Comparison of ENCODE assay signal across 8 cellular contexts in the genomic region with DNA sequence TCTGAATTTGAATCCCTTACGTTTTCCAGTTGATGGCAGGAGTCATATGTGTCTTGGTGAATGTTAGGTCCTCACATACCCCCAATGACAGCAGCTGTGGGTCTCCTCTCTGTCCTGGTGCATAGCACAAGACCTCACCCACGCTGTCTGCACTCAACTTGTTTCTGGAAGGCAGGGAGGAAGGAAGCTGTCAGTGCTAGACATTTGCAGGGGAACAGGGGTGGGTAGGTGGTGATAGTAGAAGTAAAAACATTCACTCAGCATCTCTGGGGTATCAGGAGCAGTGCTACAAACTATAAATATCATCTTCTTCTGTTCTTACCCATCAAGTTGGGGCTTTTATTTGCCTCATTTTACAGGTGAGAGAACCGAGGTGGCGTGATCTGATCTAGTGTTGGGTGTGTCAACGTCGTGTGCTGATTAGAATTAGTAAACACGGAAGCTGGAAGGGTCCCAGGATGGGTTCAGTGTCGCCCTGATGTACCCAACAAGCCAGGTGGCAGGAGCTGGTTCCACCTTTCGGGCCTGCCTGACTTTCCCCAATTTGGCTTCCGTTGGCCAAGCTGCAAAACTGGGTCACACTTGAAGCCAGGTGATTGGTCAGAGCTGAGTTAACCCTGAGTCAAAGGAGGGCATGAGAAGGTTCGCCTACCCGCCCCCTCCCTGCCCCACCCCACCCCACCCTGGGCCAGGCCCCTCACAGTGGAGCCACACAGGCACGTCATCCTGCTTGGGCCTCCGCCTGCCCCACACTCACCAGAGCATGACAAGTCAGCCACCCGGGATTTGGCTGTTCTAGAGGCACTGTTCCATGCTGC. TPM values are rescaled to one million over a fixed set of nuclear protein-coding genes. Genes with fewer than 3 reads are reported as not detected.
A peak's percentile ranks its signal among the peaks of the same experiment; 100 is the strongest.
DNase-seq lines count a peak whose midpoint lies in the region; ATAC-seq, FAIRE-seq and TF ChIP-seq lines count a peak whose summit lies in the region.

No MANE protein-coding gene starts in this region.

- H2BK5ac ChIP-seq in mesenchymal stem cell (ENCODE audit: low read depth, low read length, poor library complexity, severe bottlenecking): no peak overlapping the region

- no peak overlapping the region for H3K23ac ChIP-seq in mesenchymal stem cell (ENCODE audit: low read length in 2 of 2)

- peak overlapping the region in 1 of 2 experiments; percentile 23 for H2BK12ac ChIP-seq in mesenchymal stem cell (ENCODE audit: low read length in 2 of 2)

- H3K14ac ChIP-seq in mesenchymal stem cell (ENCODE audit: low read length in 2 of 2): no peak overlapping the region

- no peak overlapping the region for H3K4me3 ChIP-seq in mesenchymal stem cell (ENCODE audit: insufficient read depth in 1 of 2, low read depth in 1 of 2, low read length in 2 of 2)

- DNase-seq in ELR (ENCODE audit: low read depth) (peak; percentile 54), RCC 7860 (ENCODE audit: low spot score) (peak; percentile 87), mesenchymal stem cell (no peak), Ammon's horn (ENCODE audit: low spot score) (no peak), NCI-H128 (lab: John Stamatoyannopoulos, UW; ENCODE audit: unreplicated experiment) (no peak), D721Med (ENCODE audit: insufficient read length, low spot score) (no peak), NCI-H748 (lab: John Stamatoyannopoulos, UW; ENCODE audit: unreplicated experiment) (no peak)

- FAIRE-seq in RCC 7860 (lab: Jason Lieb, UNC) (peak; percentile 36), D721Med (lab: Jason Lieb, UNC) (no peak)

- H3K4me1 ChIP-seq in mesenchymal stem cell (ENCODE audit: control insufficient read depth, insufficient read depth, low read depth, low read length): peaks cover 46% of the 10 kb centered on the region

- H3K4me2 ChIP-seq in mesenchymal stem cell (ENCODE audit: low read length, poor library complexity, severe bottlenecking): no peak overlapping the region

- ATAC-seq in GM21737 (IDR thresholded peaks at IDR 0.05; ENCODE audit: unreplicated experiment): peak; percentile 61

- no peak overlapping the region for H2BK15ac ChIP-seq in mesenchymal stem cell (ENCODE audit: low read depth, poor library complexity, severe bottlenecking)

- H4K91ac ChIP-seq in mesenchymal stem cell (ENCODE audit: low read length): no peak overlapping the region

- no peak overlapping the region for H3K4ac ChIP-seq in mesenchymal stem cell (ENCODE audit: low read depth in 1 of 2, low read length in 2 of 2)

- no peaks in the 10 kb centered on the region for H3K27me3 ChIP-seq in mesenchymal stem cell (ENCODE audit: control insufficient read depth in 1 of 2, insufficient read depth in 1 of 2, low read length in 2 of 2)

- H2BK120ac ChIP-seq in mesenchymal stem cell (ENCODE audit: low read depth, low read length): no peak overlapping the region

- H2AK5ac ChIP-seq in mesenchymal stem cell (ENCODE audit: low read length, severe bottlenecking): peak overlapping the region; percentile 89

- peaks cover 12 to 24% of the 10 kb centered on the region in 2 experiments for H3K36me3 ChIP-seq in mesenchymal stem cell (ENCODE audit: control insufficient read depth in 1 of 2, insufficient read depth in 2 of 2, low read depth in 1 of 2, low read length in 2 of 2)

- H3K79me1 ChIP-seq in mesenchymal stem cell (replicated peaks; ENCODE audit: low read length, poor library complexity, severe bottlenecking): peaks cover 23% of the 10 kb centered on the region

- no peak overlapping the region for H2AFZ ChIP-seq in mesenchymal stem cell (ENCODE audit: low read depth, low read length)

- H3K27ac ChIP-seq in mesenchymal stem cell (ENCODE audit: low read length, poor library complexity, severe bottlenecking): no peak overlapping the region

- H4K8ac ChIP-seq in mesenchymal stem cell (ENCODE audit: low read length): no peak overlapping the region

- H3K9ac ChIP-seq in mesenchymal stem cell (ENCODE audit: low read length): no peak overlapping the region

- no peaks in the 10 kb centered on the region for H3K9me3 ChIP-seq in mesenchymal stem cell (ENCODE audit: control insufficient read depth, low read length)

- no peak for TF ChIP-seq CTCF in D721Med (IDR thresholded peaks at IDR 0.05; ENCODE audit: insufficient read depth, missing control alignments)

- 85% methylated on average over 12 of the region's 15 CpGs for WGBS in mesenchymal stem cell

- no peak overlapping the region for H3K18ac ChIP-seq in mesenchymal stem cell (ENCODE audit: low read depth in 1 of 2, low read length in 2 of 2)

RNA-seq across cellular contexts. Expression of a gene that starts 15.8 kb away (rescaled TPM):
- polyA plus RNA-seq in mesenchymal stem cell (2013, experiment 1 of 2): 143 TPM
- polyA plus RNA-seq in mesenchymal stem cell (2013, experiment 2 of 2): 140 TPM

Comparison
In these comparisons a context has a peak if more than half of its experiments do, and no peak if none do; other contexts are left out.
1. DNase-seq: peak in ELR (single experiment) and RCC 7860 (single experiment); none in mesenchymal stem cell (single experiment), Ammon's horn (single experiment), NCI-H128 (single experiment), D721Med (single experiment) and NCI-H748 (single experiment).